Comparison of ENCODE assay signal across 1 cellular context in the genomic region with DNA sequence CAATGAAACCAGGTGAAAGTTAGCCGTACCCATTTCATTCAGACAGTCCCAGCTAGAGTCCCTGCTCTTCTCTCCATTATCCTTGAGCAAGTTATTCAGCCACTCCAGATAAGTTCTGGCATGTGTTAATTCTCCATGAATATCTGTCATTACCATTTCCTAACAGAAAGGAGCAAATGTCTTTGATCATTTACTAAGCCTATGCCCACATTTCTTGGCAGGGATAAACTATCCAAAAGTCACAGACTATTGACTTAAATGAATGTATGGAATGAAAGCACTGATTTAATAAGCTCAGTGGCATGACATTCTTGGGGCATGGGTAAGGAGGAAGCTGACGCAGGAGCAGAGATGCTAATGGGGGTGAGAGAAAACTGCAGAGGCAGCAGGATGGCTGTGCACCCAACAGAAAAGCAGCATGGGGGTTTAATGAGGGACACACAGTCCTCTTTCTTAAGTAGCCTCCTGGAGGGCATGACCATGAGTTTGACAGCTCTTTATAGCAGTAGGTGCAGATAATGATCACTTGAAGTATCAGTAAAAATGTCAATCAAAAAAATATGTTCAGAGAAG.
TF ChIP-seq lines count a peak whose summit lies in the region.

No MANE protein-coding gene starts in this region.

TF ChIP-seq in SK-N-SH, 30 proteins besides CTCF, POLR2A, EP300 and RAD21 (continued from another document):
- TF ChIP-seq NFIC (IDR thresholded peaks at IDR 0.05; ENCODE audit: borderline replicate concordance) (peak; percentile 70), RCOR1 (IDR thresholded peaks at IDR 0.05; ENCODE audit: low read length) (no peak)
- TF ChIP-seq, protein P1, sequence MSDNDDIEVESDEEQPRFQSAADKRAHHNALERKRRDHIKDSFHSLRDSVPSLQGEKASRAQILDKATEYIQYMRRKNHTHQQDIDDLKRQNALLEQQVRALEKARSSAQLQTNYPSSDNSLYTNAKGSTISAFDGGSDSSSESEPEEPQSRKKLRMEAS (IDR thresholded peaks at IDR 0.05; ENCODE audit: low read depth): peak; percentile 33; the same call in 1 of the 2 replicates
- TF ChIP-seq, protein P2, sequence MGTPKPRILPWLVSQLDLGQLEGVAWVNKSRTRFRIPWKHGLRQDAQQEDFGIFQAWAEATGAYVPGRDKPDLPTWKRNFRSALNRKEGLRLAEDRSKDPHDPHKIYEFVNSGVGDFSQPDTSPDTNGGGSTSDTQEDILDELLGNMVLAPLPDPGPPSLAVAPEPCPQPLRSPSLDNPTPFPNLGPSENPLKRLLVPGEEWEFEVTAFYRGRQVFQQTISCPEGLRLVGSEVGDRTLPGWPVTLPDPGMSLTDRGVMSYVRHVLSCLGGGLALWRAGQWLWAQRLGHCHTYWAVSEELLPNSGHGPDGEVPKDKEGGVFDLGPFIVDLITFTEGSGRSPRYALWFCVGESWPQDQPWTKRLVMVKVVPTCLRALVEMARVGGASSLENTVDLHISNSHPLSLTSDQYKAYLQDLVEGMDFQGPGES (IDR thresholded peaks at IDR 0.05; ENCODE audit: low read depth, low read length): no peak
